8 cellular contexts compared by ENCODE assay signal in the genomic region with DNA sequence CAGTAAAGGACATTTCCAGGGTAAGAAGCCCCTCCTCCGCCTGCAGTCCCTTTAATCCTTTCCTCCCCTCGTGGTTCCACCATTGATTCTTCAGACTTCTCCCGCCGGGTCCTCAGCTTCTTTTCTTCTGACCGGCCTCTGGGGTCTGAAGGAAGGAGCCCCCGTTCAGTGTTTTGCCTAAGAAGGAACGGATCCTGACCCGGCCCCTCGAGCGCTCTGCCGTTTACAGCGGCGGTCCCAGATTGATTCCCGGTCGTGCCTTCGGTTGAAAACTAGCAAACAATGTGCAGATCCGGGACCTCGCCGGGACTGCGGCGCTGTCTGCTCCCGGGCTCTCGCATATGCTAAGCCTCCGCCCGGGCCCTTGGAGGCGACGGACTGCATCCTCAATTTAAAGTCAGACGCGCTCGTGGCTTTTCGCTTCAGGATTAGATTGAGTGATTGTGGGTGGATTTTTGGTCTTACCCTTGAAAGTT. TPM values are rescaled to one million over a fixed set of nuclear protein-coding genes. Genes with fewer than 3 reads are reported as not detected.
DNase-seq lines count a peak whose midpoint lies in the region; ATAC-seq, FAIRE-seq and TF ChIP-seq lines count a peak whose summit lies in the region.

No MANE protein-coding gene starts in this region.

- no peak for TF ChIP-seq CTCF in AG10803 (conservative IDR thresholded peaks at IDR 0.05; ENCODE audit: low read length)
- no peak for TF ChIP-seq CTCF in WTC11 (IDR thresholded peaks at IDR 0.05)
- no peak for TF ChIP-seq CTCF in kidney (IDR thresholded peaks at IDR 0.05; ENCODE audit: borderline replicate concordance, extremely low read depth, insufficient read depth)

- peaks cover 26% of the 10 kb centered on the region for H3K36me3 Mint-ChIP-seq in WTC11

- peak overlapping the region; percentile 96 for H3K27ac Mint-ChIP-seq in WTC11

- CTCF ChIA-PET in WTC11 (lab: Charles Lee), result no interaction called here

- H3K4me1 ChIP-seq in kidney (ENCODE audit: control insufficient read depth in 1 of 2, insufficient read depth in 1 of 2, low read depth in 1 of 2, low read length in 2 of 2), result peaks cover 3 to 5% of the 10 kb centered on the region in 2 donors

- peak overlapping the region; percentile 87 to 94 for H3K27ac ChIP-seq in kidney (ENCODE audit: low read depth in 2 of 2, low read length in 2 of 2)

- TF ChIP-seq POLR2A in GM18505 (IDR thresholded peaks at IDR 0.05; ENCODE audit: borderline replicate concordance, extremely low read depth, insufficient read depth, insufficient read length), result no peak

- DNase-seq in AG10803 (ENCODE audit: low read depth), result peak; percentile 55
- DNase-seq in NCI-H146 (lab: John Stamatoyannopoulos, UW), result peak; percentile 74
- peak; percentile 62 for DNase-seq in WTC11 (ENCODE audit: low spot score)
- DNase-seq in cerebellum (ENCODE audit: low spot score), result peak; percentile 43
- DNase-seq in kidney, result peak; percentile 85
- peak; percentile 13 to 45 (median 23) for DNase-seq in stimulated activated CD4-positive, alpha-beta T cell treated with anti-CD3 and anti-CD28 coated beads, Interleukin-12 subunit alpha, Interleukin-12 subunit beta, amount 100 ng/mL, for 48 hours (ENCODE audit: low read depth in 2 of 3, low spot score in 1 of 3)

- intact Hi-C loops in kidney (cut with DNase I), result no loop called here

- peak overlapping the region; percentile 63 to 87 for H3K9ac ChIP-seq in kidney (ENCODE audit: low read length in 2 of 2)

- H3K9me3 Mint-ChIP-seq in WTC11, result no peaks in the 10 kb centered on the region

- no peaks in the 10 kb centered on the region for H3K27me3 Mint-ChIP-seq in WTC11 (ENCODE audit: low read depth)

- H3K4me1 Mint-ChIP-seq in WTC11, result peaks cover 25% of the 10 kb centered on the region

- FAIRE-seq in kidney (lab: Jason Lieb, UNC), result no peak

- peak overlapping the region; percentile 92 for H3K4me3 Mint-ChIP-seq in WTC11

- H3K36me3 ChIP-seq in kidney (ENCODE audit: control insufficient read depth in 1 of 2, insufficient read depth in 2 of 2, low read length in 2 of 2), result no peaks in the 10 kb centered on the region

- ATAC-seq in GM21447 (IDR thresholded peaks at IDR 0.05; ENCODE audit: unreplicated experiment), result peak; percentile 13
- peak; percentile 11 for ATAC-seq in WTC11
- no peak for ATAC-seq in GM18505 (IDR thresholded peaks at IDR 0.05; ENCODE audit: unreplicated experiment)

- H3K4me3 ChIP-seq in AG10803 (ENCODE audit: low read length) (peak overlapping the region; percentile 82), kidney (ENCODE audit: low read length in 2 of 2) (peak overlapping the region; percentile 76 to 93)

- POLR2A ChIA-PET in WTC11 (lab: Charles Lee), result interaction anchor here (1.5 to 2.4 kb wide), 2 partner anchors 50 to 57 kb away, joined by 4 to 10 read pairs; a partner anchor contains a TSS

- H3K9me3 ChIP-seq in kidney (ENCODE audit: control insufficient read depth in 1 of 2, low read length in 2 of 2), result no peaks in the 10 kb centered on the region

TF ChIP-seq in WTC11, 78 proteins besides CTCF, POLR2A, EP300 and RAD21:
- TF ChIP-seq NR1H2 (CRISPR knock-in tag; IDR thresholded peaks at IDR 0.05), result no peak

RNA-seq across cellular contexts. Expression of a gene that starts 0.5 kb away (rescaled TPM):
- total RNA-seq in WTC11 (2021) (52.1 to 55.4 TPM (median 54.2 TPM) in 3 replicates), cerebellum (16.2 TPM), kidney (8.8 TPM)
- polyA plus RNA-seq in kidney (ENCODE audit: insufficient read depth, low read depth, low replicate concordance), result 1.9 TPM

RNA-seq across cellular contexts. Expression of a gene that starts 0.6 kb away (rescaled TPM):
- 18.1 to 21.9 TPM (median 21.5 TPM) in 3 replicates for total RNA-seq in WTC11 (2021)
- 30.3 TPM for total RNA-seq in cerebellum
- 25.4 TPM for total RNA-seq in kidney
- 11.2 TPM for polyA plus RNA-seq in kidney (ENCODE audit: insufficient read depth, low read depth, low replicate concordance)

RNA-seq across cellular contexts. Expression of a gene that starts 57.3 kb away (rescaled TPM):
- 12.4 to 14.5 TPM (median 14.5 TPM) in 3 replicates for total RNA-seq in WTC11 (2021)
- 111 TPM for total RNA-seq in cerebellum
- total RNA-seq in kidney, result 7.9 TPM
- polyA plus RNA-seq in kidney (ENCODE audit: insufficient read depth, low read depth, low replicate concordance), result 2.2 TPM

Comparison
In these comparisons a context has a peak if more than half of its experiments do, and no peak if none do; other contexts are left out.
1. DNase-seq: peak in every context shown above with its lines; median percentile 85 in kidney; 74 in NCI-H146; 62 in WTC11; 55 in AG10803; 43 in cerebellum; 23 in stimulated activated CD4-positive, alpha-beta T cell treated with anti-CD3 and anti-CD28 coated beads, Interleukin-12 subunit alpha, Interleukin-12 subunit beta, amount 100 ng/mL, for 48 hours.